17 cellular contexts compared by ENCODE assay signal in the genomic region with DNA sequence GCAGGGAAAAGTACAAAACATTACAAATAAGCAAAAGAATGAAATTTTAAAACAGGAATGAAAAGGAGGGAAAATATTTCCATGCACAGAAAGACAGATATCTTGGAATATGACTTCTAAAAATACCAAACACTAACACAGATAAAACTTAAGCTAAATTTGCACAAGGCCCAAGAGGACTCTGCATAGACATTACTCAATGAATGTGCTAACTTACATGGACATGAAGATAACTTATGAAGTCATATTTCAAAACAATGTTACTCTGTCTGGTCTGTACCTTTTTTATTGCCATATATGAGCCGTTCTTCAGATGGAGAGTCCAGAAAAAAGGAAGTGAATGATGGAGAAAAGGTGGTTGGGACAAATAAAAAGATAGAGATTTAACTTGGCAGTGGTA. TPM values are rescaled to one million over a fixed set of nuclear protein-coding genes. Genes with fewer than 3 reads are reported as not detected.
A peak's percentile ranks its signal among the peaks of the same experiment; 100 is the strongest.
DNase-seq lines count a peak whose midpoint lies in the region; ATAC-seq and TF ChIP-seq lines count a peak whose summit lies in the region.
"Had no signal": no experiment of that assay in that cellular context is flagged by ENCODE, and none has a peak within 500 bp of the region (broad histone marks: within the 10 kb centered on the region; RNA-seq: fewer than 3 reads in every experiment).

No MANE protein-coding gene starts in this region.

- H3K27me3 ChIP-seq in right cardiac atrium (ENCODE audit: control insufficient read depth, insufficient read depth), result no peaks in the 10 kb centered on the region

- no peaks in the 10 kb centered on the region for H3K4me1 Mint-ChIP-seq in activated T-cell treated with anti-CD3 and anti-CD28 coated beads, Interleukin-2, amount 50 U/mL, for 72 hours (ENCODE audit: low read depth)
- H3K4me1 Mint-ChIP-seq: B cell had no signal

- DNase-seq in activated T-cell treated with anti-CD3 and anti-CD28 coated beads, Interleukin-2, amount 50 U/mL, for 72 hours, result no peak
- DNase-seq in activated T-cell treated with anti-CD3 and anti-CD28 coated beads for 4 hours, result no peak
- no peak for DNase-seq in left ventricle myocardium superior
- no peak for DNase-seq in right cardiac atrium
- peak; percentile 68 for DNase-seq in amniotic epithelial cell (ENCODE audit: low read depth)
- DNase-seq in foreskin fibroblast, result no peak
- no peak for DNase-seq in activated gamma-delta T cell (lab: John Stamatoyannopoulos, UW)
- DNase-seq in NCI-H128 (lab: John Stamatoyannopoulos, UW; ENCODE audit: unreplicated experiment), result no peak
- DNase-seq: ACHN; C1 segment of cervical spinal cord; CD4-positive, alpha-beta T cell; COR-L47; DND-41; GDM1; HCEC 1CT; HFFc6 had no signal

- intact Hi-C loops in left ventricle myocardium superior (cut with micrococcal nuclease) (no loop called here), right cardiac atrium (cut with DNase I) (no loop called here)

- no peak for ATAC-seq in activated T-cell treated with anti-CD3 and anti-CD28 coated beads, Interleukin-2, amount 50 U/mL, for 72 hours (replicated peaks in 1 of 2)
- ATAC-seq in left ventricle myocardium superior (peak; percentile 66), right cardiac atrium (no peak)

- H3K36me3 Mint-ChIP-seq in activated T-cell treated with anti-CD3 and anti-CD28 coated beads, Interleukin-2, amount 50 U/mL, for 72 hours (ENCODE audit: insufficient read depth in 2 of 2), result no peaks in the 10 kb centered on the region

- no peaks in the 10 kb centered on the region for H3K9me3 ChIP-seq in right cardiac atrium (ENCODE audit: control insufficient read depth, low read length)

- WGBS in right cardiac atrium, result 58% methylated on average over 1 of the region's 1 CpG

- no peak overlapping the region for H3K4me3 Mint-ChIP-seq in activated T-cell treated with anti-CD3 and anti-CD28 coated beads, Interleukin-2, amount 50 U/mL, for 72 hours
- H3K4me3 Mint-ChIP-seq: B cell; CD4-positive, alpha-beta T cell; HFFc6 had no signal

- H3K4me3 ChIP-seq in right cardiac atrium (ENCODE audit: low read length) (no peak overlapping the region), foreskin fibroblast (ENCODE audit: low read depth in 1 of 2, low read length in 2 of 2) (no peak overlapping the region)

- no peaks in the 10 kb centered on the region for H3K9me3 Mint-ChIP-seq in activated T-cell treated with anti-CD3 and anti-CD28 coated beads, Interleukin-2, amount 50 U/mL, for 72 hours
- H3K9me3 Mint-ChIP-seq: CD4-positive, alpha-beta T cell; HFFc6 had no signal

- H3K4me1 ChIP-seq in right cardiac atrium (ENCODE audit: control insufficient read depth, insufficient read depth, low read length), result no peaks in the 10 kb centered on the region

- no peaks in the 10 kb centered on the region for H3K27me3 Mint-ChIP-seq in activated T-cell treated with anti-CD3 and anti-CD28 coated beads, Interleukin-2, amount 50 U/mL, for 72 hours (ENCODE audit: low read depth)
- H3K27me3 Mint-ChIP-seq: B cell; CD4-positive, alpha-beta T cell had no signal

- no peak overlapping the region for H3K27ac ChIP-seq in right cardiac atrium (ENCODE audit: low read length)

- TF ChIP-seq CTCF in foreskin fibroblast (IDR thresholded peaks at IDR 0.05; ENCODE audit: low read depth, low read length), result no peak

- peak overlapping the region; percentile 20 for H3K27ac Mint-ChIP-seq in activated T-cell treated with anti-CD3 and anti-CD28 coated beads, Interleukin-2, amount 50 U/mL, for 72 hours
- H3K27ac Mint-ChIP-seq: B cell; CD4-positive, alpha-beta T cell; HFFc6 had no signal

RNA-seq across cellular contexts. Expression of a gene that starts 15.0 kb away (rescaled TPM):
- total RNA-seq in activated T-cell treated with anti-CD3 and anti-CD28 coated beads, Interleukin-2, amount 50 U/mL, for 72 hours, result 1 to 10 TPM; 3.5 to 3.8 TPM
- total RNA-seq in left ventricle myocardium superior, result 2.9 TPM
- total RNA-seq in right cardiac atrium, result 1 to 10 TPM; 1.1 to 2.1 (median 1.4) TPM
- polyA plus RNA-seq in right cardiac atrium, result 1.4 TPM

RNA-seq across cellular contexts. Expression of a gene that starts 34.5 kb away (rescaled TPM):
- total RNA-seq in activated T-cell treated with anti-CD3 and anti-CD28 coated beads, Interleukin-2, amount 50 U/mL, for 72 hours, result 100 to 1,000 TPM; 108 to 123 TPM
- total RNA-seq in left ventricle myocardium superior (116 TPM), right cardiac atrium (100 to 1,000 TPM in 3 of 4 donors, 10 to 100 TPM in 1; 98.4 to 122 (median 113) TPM)
- 78.6 TPM for polyA plus RNA-seq in right cardiac atrium

RNA-seq across cellular contexts. Expression of a gene that starts 47.4 kb away (rescaled TPM):
- 10 to 100 TPM; 42.6 to 45.7 TPM for total RNA-seq in activated T-cell treated with anti-CD3 and anti-CD28 coated beads, Interleukin-2, amount 50 U/mL, for 72 hours
- total RNA-seq in left ventricle myocardium superior (67.7 TPM), right cardiac atrium (10 to 100 TPM; 50.3 to 61.3 (median 57.1) TPM)
- 34.5 TPM for polyA plus RNA-seq in right cardiac atrium
